Comparison of ENCODE assay signal across 26 cellular contexts in genomic region chr1:239891621-239892358, GRCh38.
"Had no signal": no experiment of that assay in that cellular context is flagged by ENCODE, and none has a peak within 500 bp of the region (broad histone marks: within the 10 kb centered on the region; RNA-seq: fewer than 3 reads in every experiment).

No MANE protein-coding gene starts in this region.

- H3K9me3 Mint-ChIP-seq: activated CD4-positive, alpha-beta memory T cell treated with anti-CD3 and anti-CD28 coated beads, Interleukin-2, amount 10 ng/mL, durations not matched to agents 7 days and 5 days; activated CD4-positive, alpha-beta T cell treated with anti-CD3 and anti-CD28 coated beads, Interleukin-2, amount 10 ng/mL, durations not matched to agents 24 days and 14 days; activated naive CD4-positive, alpha-beta T cell treated with anti-CD3 and anti-CD28 coated beads, Interleukin-2, amount 50 U/mL, for 24 hours; nephron; stimulated activated effector memory CD8-positive, alpha-beta T cell treated with anti-CD3 and anti-CD28 coated beads, Interleukin-12 subunit alpha, Interleukin-12 subunit beta, amount 100 ng/mL, for 72 hours; stimulated activated naive CD8-positive, alpha-beta T cell treated with anti-CD3 and anti-CD28 coated beads, Interleukin-15, amount 100 ng/mL, for 72 hours had no signal

- H3K27me3 ChIP-seq: body of pancreas, cardiac muscle cell, neutrophil, ovary, right lobe of liver, transverse colon, uterus had no signal

- H3K4me3 ChIP-seq: body of pancreas, cardiac muscle cell, ovary, right lobe of liver, skin epidermis, suprapubic skin, transverse colon, uterus had no signal

- H3K27me3 Mint-ChIP-seq: activated naive CD4-positive, alpha-beta T cell treated with anti-CD3 and anti-CD28 coated beads, Interleukin-2, amount 50 U/mL, for 24 hours had no signal

- DNase-seq: activated CD4-positive, alpha-beta memory T cell treated with anti-CD3 and anti-CD28 coated beads, Interleukin-2, amount 10 ng/mL, durations not matched to agents 7 days and 5 days; activated CD4-positive, alpha-beta T cell treated with anti-CD3 and anti-CD28 coated beads, Interleukin-2, amount 10 ng/mL, durations not matched to agents 24 days and 14 days; activated CD8-positive, alpha-beta memory T cell treated with anti-CD3 and anti-CD28 coated beads, Interleukin-2, amount 10 ng/mL, durations not matched to agents 7 days and 5 days; activated gamma-delta T cell treated with Interleukin-2 at 50 U/mL for 16 hours; anterior cingulate cortex; body of pancreas; cortex of kidney; foreskin fibroblast; hippocampal formation; left ventricle myocardium superior; ovary; right lobe of liver; stimulated activated CD4-positive, alpha-beta T cell treated with anti-CD3 and anti-CD28 coated beads, Interleukin-2, amount 100 ng/mL, for 24 hours; stimulated activated naive CD8-positive, alpha-beta T cell treated with anti-CD3 and anti-CD28 coated beads, Interleukin-15, amount 100 ng/mL, for 72 hours; T-helper 1 cell; transverse colon; uterus had no signal

- H3K9me3 ChIP-seq: body of pancreas, neutrophil, ovary, right lobe of liver, suprapubic skin, transverse colon, uterus had no signal

- H3K27ac Mint-ChIP-seq: activated CD4-positive, alpha-beta memory T cell treated with anti-CD3 and anti-CD28 coated beads, Interleukin-2, amount 10 ng/mL, durations not matched to agents 7 days and 5 days; activated CD4-positive, alpha-beta T cell treated with anti-CD3 and anti-CD28 coated beads, Interleukin-2, amount 10 ng/mL, durations not matched to agents 24 days and 14 days; activated CD8-positive, alpha-beta memory T cell treated with anti-CD3 and anti-CD28 coated beads, Interleukin-2, amount 10 ng/mL, durations not matched to agents 7 days and 5 days; activated naive CD4-positive, alpha-beta T cell treated with anti-CD3 and anti-CD28 coated beads, Interleukin-2, amount 50 U/mL, for 24 hours; nephron; stimulated activated effector memory CD8-positive, alpha-beta T cell treated with anti-CD3 and anti-CD28 coated beads, Interleukin-12 subunit alpha, Interleukin-12 subunit beta, amount 100 ng/mL, for 72 hours; stimulated activated naive CD8-positive, alpha-beta T cell treated with anti-CD3 and anti-CD28 coated beads, Interleukin-15, amount 100 ng/mL, for 72 hours had no signal

- H3K36me3 ChIP-seq: cardiac muscle cell, neutrophil, ovary, right lobe of liver, suprapubic skin, transverse colon, uterus had no signal

- H3K36me3 Mint-ChIP-seq: activated CD8-positive, alpha-beta memory T cell treated with anti-CD3 and anti-CD28 coated beads, Interleukin-2, amount 10 ng/mL, durations not matched to agents 7 days and 5 days; activated naive CD4-positive, alpha-beta T cell treated with anti-CD3 and anti-CD28 coated beads, Interleukin-2, amount 50 U/mL, for 24 hours; stimulated activated effector memory CD8-positive, alpha-beta T cell treated with anti-CD3 and anti-CD28 coated beads, Interleukin-12 subunit alpha, Interleukin-12 subunit beta, amount 100 ng/mL, for 72 hours had no signal

- ATAC-seq: activated CD4-positive, CD25-positive, alpha-beta regulatory T cell treated with anti-CD3 and anti-CD28 coated beads, Interleukin-2, amount 50 U/mL, for 24 hours; activated CD8-positive, alpha-beta memory T cell treated with anti-CD3 and anti-CD28 coated beads, Interleukin-2, amount 10 ng/mL, durations not matched to agents 7 days and 5 days; body of pancreas; left ventricle myocardium superior; right lobe of liver; stimulated activated effector memory CD8-positive, alpha-beta T cell treated with anti-CD3 and anti-CD28 coated beads, Interleukin-12 subunit alpha, Interleukin-12 subunit beta, amount 100 ng/mL, for 72 hours; stimulated activated naive CD8-positive, alpha-beta T cell treated with anti-CD3 and anti-CD28 coated beads, Interleukin-15, amount 100 ng/mL, for 72 hours had no signal

- H3K27ac ChIP-seq: body of pancreas, cardiac muscle cell, epithelial cell of prostate, neutrophil, ovary, right lobe of liver, skin epidermis, suprapubic skin, uterus had no signal

- H3K4me3 Mint-ChIP-seq: activated CD4-positive, alpha-beta memory T cell treated with anti-CD3 and anti-CD28 coated beads, Interleukin-2, amount 10 ng/mL, durations not matched to agents 7 days and 5 days; activated CD4-positive, alpha-beta T cell treated with anti-CD3 and anti-CD28 coated beads, Interleukin-2, amount 10 ng/mL, durations not matched to agents 24 days and 14 days; activated CD8-positive, alpha-beta memory T cell treated with anti-CD3 and anti-CD28 coated beads, Interleukin-2, amount 10 ng/mL, durations not matched to agents 7 days and 5 days; activated naive CD4-positive, alpha-beta T cell treated with anti-CD3 and anti-CD28 coated beads, Interleukin-2, amount 50 U/mL, for 24 hours; nephron; stimulated activated effector memory CD8-positive, alpha-beta T cell treated with anti-CD3 and anti-CD28 coated beads, Interleukin-12 subunit alpha, Interleukin-12 subunit beta, amount 100 ng/mL, for 72 hours; stimulated activated naive CD8-positive, alpha-beta T cell treated with anti-CD3 and anti-CD28 coated beads, Interleukin-15, amount 100 ng/mL, for 72 hours had no signal

- H3K4me1 ChIP-seq: right lobe of liver, suprapubic skin, uterus had no signal

- H3K4me1 Mint-ChIP-seq: activated CD4-positive, alpha-beta T cell treated with anti-CD3 and anti-CD28 coated beads, Interleukin-2, amount 10 ng/mL, durations not matched to agents 24 days and 14 days; activated naive CD4-positive, alpha-beta T cell treated with anti-CD3 and anti-CD28 coated beads, Interleukin-2, amount 50 U/mL, for 24 hours; nephron; stimulated activated naive CD8-positive, alpha-beta T cell treated with anti-CD3 and anti-CD28 coated beads, Interleukin-15, amount 100 ng/mL, for 72 hours had no signal
